ENCODE assay signal across 20 cellular contexts in genomic region chr17:32910769-32911168, GRCh38. TPM values are rescaled to one million over a fixed set of nuclear protein-coding genes. Genes with fewer than 3 reads are reported as not detected.
"Had no signal": no experiment of that assay in that cellular context is flagged by ENCODE, and none has a peak within 500 bp of the region (broad histone marks: within the 10 kb centered on the region; RNA-seq: fewer than 3 reads in every experiment).

No MANE protein-coding gene starts in this region.

- H3K4me1 ChIP-seq: right atrium auricular region had no signal

- H3K36me3 Mint-ChIP-seq: WTC11 had no signal

- H3K4me3 Mint-ChIP-seq: dendritic cell treated with granulocyte-macrophage colony-stimulating factor and Interleukin-4, amounts not matched to agents 40 ng/mL and 50 ng/mL, for 4 days; nephron; T-helper 17 cell; WTC11 had no signal

- H3K36me3 ChIP-seq: brain microvascular endothelial cell, heart left ventricle, right atrium auricular region, upper lobe of left lung had no signal

- H3K27ac ChIP-seq: brain microvascular endothelial cell, heart left ventricle, right atrium auricular region, upper lobe of left lung had no signal

- DNase-seq: activated CD4-positive, alpha-beta T cell treated with anti-CD3 and anti-CD28 coated beads for 48 hours; activated CD8-positive, alpha-beta memory T cell treated with anti-CD3 and anti-CD28 coated beads, Interleukin-2, amount 50 U/mL, for 48 hours; activated naive CD4-positive, alpha-beta T cell; brain microvascular endothelial cell; cerebellar nuclear complex; effector memory CD4-positive, alpha-beta T cell; foreskin melanocyte; heart left ventricle; occipital lobe; stimulated activated CD4-positive, alpha-beta T cell treated with anti-CD3 and anti-CD28 coated beads, Interleukin-4, amount 100 ng/mL, for 24 hours; stimulated activated naive CD4-positive, alpha-beta T cell treated with Interleukin-2 at 50 U/mL for 16 hours; T-helper 17 cell; upper lobe of left lung had no signal

- H3K4me3 ChIP-seq: heart left ventricle, lung, right atrium auricular region, skin epidermis, upper lobe of left lung had no signal

- H3K27me3 Mint-ChIP-seq: progenitor cell of endocrine pancreas had no signal

- H3K9me3 Mint-ChIP-seq: dendritic cell treated with granulocyte-macrophage colony-stimulating factor and Interleukin-4, amounts not matched to agents 40 ng/mL and 50 ng/mL, for 4 days; nephron; WTC11 had no signal

- H3K27ac Mint-ChIP-seq: dendritic cell treated with granulocyte-macrophage colony-stimulating factor and Interleukin-4, amounts not matched to agents 40 ng/mL and 50 ng/mL, for 4 days; nephron; progenitor cell of endocrine pancreas; T-helper 17 cell; WTC11 had no signal

- H3K27me3 ChIP-seq: brain microvascular endothelial cell, heart left ventricle, right atrium auricular region, upper lobe of left lung had no signal

- ATAC-seq: T-helper 17 cell had no signal

- H3K9me3 ChIP-seq: heart left ventricle, right atrium auricular region, upper lobe of left lung had no signal

RNA-seq across cellular contexts. Expression of gene TMEM98, which starts 17.2 kb away (rescaled TPM):
- total RNA-seq: T-helper 17 cell had no signal
